ENCODE assay signal across 10 cellular contexts in the genomic region with DNA sequence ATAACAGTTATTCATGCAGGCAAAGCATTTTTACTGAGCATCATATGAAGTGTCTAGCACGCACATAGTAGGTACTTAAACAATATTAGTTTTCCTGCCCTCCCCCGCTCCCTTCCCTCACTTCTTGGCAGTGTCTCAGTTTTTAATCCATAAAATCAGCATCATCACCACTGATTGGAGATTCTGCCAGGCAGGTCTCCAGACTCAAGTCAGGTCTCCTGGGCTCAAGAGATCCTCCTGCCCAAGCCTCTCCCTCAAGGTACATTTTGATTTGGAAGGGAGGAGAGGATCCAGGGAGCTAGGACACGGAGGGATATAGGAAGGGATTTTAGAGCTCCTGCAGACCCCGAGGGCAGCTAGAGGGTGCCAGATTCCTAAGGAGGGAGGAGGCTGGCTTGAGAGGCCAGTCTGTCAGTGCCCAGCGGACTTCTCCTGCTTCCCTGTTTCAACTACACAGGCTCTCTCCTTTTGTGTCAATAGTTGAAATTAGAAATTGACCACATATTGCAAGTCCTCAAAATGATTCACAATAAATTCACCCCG. TPM values are rescaled to one million over a fixed set of nuclear protein-coding genes. Genes with fewer than 3 reads are reported as not detected.
A peak's percentile ranks its signal among the peaks of the same experiment; 100 is the strongest.
DNase-seq lines count a peak whose midpoint lies in the region; ATAC-seq, FAIRE-seq and TF ChIP-seq lines count a peak whose summit lies in the region.
"Had no signal": no experiment of that assay in that cellular context is flagged by ENCODE, and none has a peak within 500 bp of the region (broad histone marks: within the 10 kb centered on the region; RNA-seq: fewer than 3 reads in every experiment).

No MANE protein-coding gene starts in this region.

- TF ChIP-seq POLR2A in breast epithelium (IDR thresholded peaks at IDR 0.05) (no peak), GM12892 (IDR thresholded peaks at IDR 0.05; ENCODE audit: low read depth, low read length) (no peak)

- intact Hi-C loops in breast epithelium (cut with DNase I; ENCODE audit: low total_unique reads) (no loop called here), kidney (cut with DNase I) (no loop called here), posterior cingulate gyrus (cut with DNase I) (no loop called here)

- DNase-seq in NCI-H748 (lab: John Stamatoyannopoulos, UW; ENCODE audit: unreplicated experiment) (peak; percentile 20), NCI-H748 treated with DMSO at 0.1 percent for 48 hours (lab: John Stamatoyannopoulos, UW) (no peak), breast epithelium (ENCODE audit: low spot score in 2 of 2) (no peak), kidney (no peak), T-cell (no peak), posterior cingulate gyrus (no peak), GM12892 (ENCODE audit: insufficient read length) (no peak)
- DNase-seq: activated effector memory CD4-positive, alpha-beta T cell treated with anti-CD3 and anti-CD28 coated beads, Interleukin-2, amount 50 U/mL, for 16 hours; T1000 had no signal

- H3K27ac Mint-ChIP-seq in T-cell = no peak overlapping the region

- H3K4me3 ChIP-seq in breast epithelium = no peak overlapping the region
- peak overlapping the region; percentile 14 to 92 for H3K4me3 ChIP-seq in kidney (ENCODE audit: low read length in 2 of 2)

- H3K4me1 ChIP-seq in breast epithelium (no peaks in the 10 kb centered on the region), kidney (ENCODE audit: control insufficient read depth in 1 of 2, insufficient read depth in 1 of 2, low read depth in 1 of 2, low read length in 2 of 2) (no peaks in the 10 kb centered on the region)

- CTCF ChIA-PET in T-cell (lab: Charles Lee) = no interaction called here

- no peak for ATAC-seq in T-cell (replicated peaks in 1 of 4)
- ATAC-seq in esophagus mucosa = no peak

- H3K27me3 Mint-ChIP-seq in T-cell = peaks cover 32 to 40% of the 10 kb centered on the region in 2 donors

- H3K9ac ChIP-seq in kidney (ENCODE audit: low read length in 2 of 2) = peak overlapping the region in 1 of 2 donors; percentile 59

- peaks cover 0 to 16% (median 16%) of the 10 kb centered on the region in 3 donors for H3K4me1 Mint-ChIP-seq in T-cell

- H3K27me3 ChIP-seq in breast epithelium = no peaks in the 10 kb centered on the region

- H3K36me3 ChIP-seq in breast epithelium (no peaks in the 10 kb centered on the region), kidney (ENCODE audit: control insufficient read depth in 1 of 2, insufficient read depth in 2 of 2, low read length in 2 of 2) (no peaks in the 10 kb centered on the region)

- no peaks in the 10 kb centered on the region for H3K9me3 ChIP-seq in breast epithelium
- no peaks in the 10 kb centered on the region for H3K9me3 ChIP-seq in kidney (ENCODE audit: control insufficient read depth in 1 of 2, low read length in 2 of 2)

- no peak for TF ChIP-seq CTCF in breast epithelium (IDR thresholded peaks at IDR 0.05)
- TF ChIP-seq CTCF in kidney (IDR thresholded peaks at IDR 0.05; ENCODE audit: borderline replicate concordance, extremely low read depth, insufficient read depth) = peak; percentile 24

- H3K4me3 Mint-ChIP-seq in T-cell = no peak overlapping the region

- POLR2A ChIA-PET in T-cell (lab: Charles Lee) = no interaction called here

- FAIRE-seq in kidney (lab: Jason Lieb, UNC) = no peak
- FAIRE-seq in GM12892 (lab: Jason Lieb, UNC) = no peak

- H3K27ac ChIP-seq in breast epithelium (peak overlapping the region; percentile 95 to 96), kidney (ENCODE audit: low read depth in 2 of 2, low read length in 2 of 2) (no peak overlapping the region)

- peaks cover 0 to 6% (median 0%) of the 10 kb centered on the region in 3 donors for H3K9me3 Mint-ChIP-seq in T-cell

- H3K36me3 Mint-ChIP-seq in T-cell = no peaks in the 10 kb centered on the region

RNA-seq across cellular contexts. Expression of a gene that starts 4.4 kb away (rescaled TPM):
- total RNA-seq in breast epithelium (100 to 1,000 TPM in 1 of 3 donors, 10 to 100 TPM in 2; 54.2 to 125 (median 87.2) TPM), kidney (254 TPM), T-cell (1 to 10 TPM in 3 of 5 donors, not detected in 2; 1.0 to 1.5 (median 1.5) TPM), esophagus mucosa (86.4 TPM)
- 62.2 TPM for polyA plus RNA-seq in kidney (ENCODE audit: insufficient read depth, low read depth, low replicate concordance)
- 0.02 TPM for polyA plus RNA-seq in GM12892 (2012; ENCODE audit: missing spikeins)

Comparison
In these comparisons a context has a peak if more than half of its experiments do, and no peak if none do; other contexts are left out.
1. H3K27ac ChIP-seq: peak in breast epithelium (2 of 2); none in kidney (0 of 2).
2. H3K4me3 ChIP-seq: peak in kidney (2 of 2); none in breast epithelium (0 of 3).
3. RNA of a gene that starts 4.4 kb away (total RNA-seq): 254 TPM in kidney (single experiment), 54.2 to 125 TPM in breast epithelium and 86.4 TPM in esophagus mucosa (single experiment); 1.0 to 1.5 TPM in T-cell; every median in the first group is over 10 times any median in the second.